Comparison of ENCODE assay signal across 13 cellular contexts in the genomic region with DNA sequence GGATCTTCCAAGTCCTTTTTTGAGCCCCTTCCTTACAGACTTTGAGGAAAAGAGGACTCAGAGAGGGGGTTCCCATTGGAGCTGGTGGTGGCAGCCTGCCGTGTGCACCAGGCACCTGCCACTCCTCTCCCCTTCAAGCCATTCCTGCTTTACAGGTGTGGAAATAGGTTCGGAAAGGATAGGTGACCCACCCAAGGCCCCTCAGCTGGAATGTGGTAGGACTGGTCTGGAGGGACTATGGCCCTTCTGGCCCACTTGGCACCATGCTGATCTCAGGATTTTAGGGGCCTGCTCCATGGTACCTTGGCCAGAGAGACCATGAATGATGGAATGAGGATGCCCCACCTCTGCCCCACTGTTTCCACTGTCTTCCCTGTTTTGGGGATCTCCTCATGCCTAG. TPM values are rescaled to one million over a fixed set of nuclear protein-coding genes. Genes with fewer than 3 reads are reported as not detected.
DNase-seq lines count a peak whose midpoint lies in the region; ATAC-seq and TF ChIP-seq lines count a peak whose summit lies in the region.
"Had no signal": no experiment of that assay in that cellular context is flagged by ENCODE, and none has a peak within 500 bp of the region (broad histone marks: within the 10 kb centered on the region; RNA-seq: fewer than 3 reads in every experiment).

No MANE protein-coding gene starts in this region.

- peaks cover 4% of the 10 kb centered on the region for H3K36me3 Mint-ChIP-seq in T-helper 2 cell treated with Interferon-gamma antibody and Interleukin-4, amounts not matched to agents 5 μg/mL and 100 μg/mL, for 36 hours (ENCODE audit: low read depth)
- peaks cover 5% of the 10 kb centered on the region for H3K36me3 Mint-ChIP-seq in activated CD8-positive, alpha-beta T cell treated with anti-CD3 and anti-CD28 coated beads for 36 hours (ENCODE audit: low read depth)
- peaks cover under 1 to 3% of the 10 kb centered on the region in 2 donors for H3K36me3 Mint-ChIP-seq in stimulated activated naive B cell treated with anti-CD40 and anti-IgM and Interleukin-4, amounts not matched to agents 10 μg/mL and 1 μg/mL and 100 μg/mL, for 72 hours

- POLR2A ChIA-PET in activated CD8-positive, alpha-beta T cell treated with anti-CD3 and anti-CD28 coated beads for 36 hours (lab: Charles Lee), result interaction anchor here (0.8 kb wide), 1 partner anchor 234 kb away, joined by 3 read pairs; no protein-coding TSS in a partner anchor
- POLR2A ChIA-PET in A673 (lab: Charles Lee; ENCODE audit: low non-redundant PET), result no interaction called here

- 86 to 88% methylated on average over 2 of the region's 2 CpGs for WGBS in tibial nerve, 2 donors

- no peaks in the 10 kb centered on the region for H3K9me3 Mint-ChIP-seq in T-helper 2 cell treated with Interferon-gamma antibody and Interleukin-4, amounts not matched to agents 5 μg/mL and 100 μg/mL, for 36 hours
- H3K9me3 Mint-ChIP-seq in activated CD8-positive, alpha-beta T cell treated with anti-CD3 and anti-CD28 coated beads for 36 hours, result peaks cover 3% of the 10 kb centered on the region
- no peaks in the 10 kb centered on the region for H3K9me3 Mint-ChIP-seq in stimulated activated naive B cell treated with anti-CD40 and anti-IgM and Interleukin-4, amounts not matched to agents 10 μg/mL and 1 μg/mL and 100 μg/mL, for 72 hours

- H3K27ac Mint-ChIP-seq in T-helper 2 cell treated with Interferon-gamma antibody and Interleukin-4, amounts not matched to agents 5 μg/mL and 100 μg/mL, for 36 hours, result no peak overlapping the region
- H3K27ac Mint-ChIP-seq in activated CD8-positive, alpha-beta T cell treated with anti-CD3 and anti-CD28 coated beads for 36 hours, result no peak overlapping the region
- H3K27ac Mint-ChIP-seq in stimulated activated naive B cell treated with anti-CD40 and anti-IgM and Interleukin-4, amounts not matched to agents 10 μg/mL and 1 μg/mL and 100 μg/mL, for 72 hours, result no peak overlapping the region

- no peak for ATAC-seq in activated CD8-positive, alpha-beta T cell treated with anti-CD3 and anti-CD28 coated beads for 36 hours
- ATAC-seq in stimulated activated naive B cell treated with anti-CD40 and anti-IgM and Interleukin-4, amounts not matched to agents 10 μg/mL and 1 μg/mL and 100 μg/mL, for 72 hours (replicated peaks), result no peak
- no peak for ATAC-seq in HG02571 (IDR thresholded peaks at IDR 0.05; ENCODE audit: unreplicated experiment)
- ATAC-seq: SK-N-SH treated with all-trans-retinoic acid at 6 μM for 48 hours had no signal

- TF ChIP-seq EP300 in tibial nerve (IDR thresholded peaks at IDR 0.05), result no peak

- H3K9ac ChIP-seq in iPS-20b (ENCODE audit: low read depth, low read length), result no peak overlapping the region

- peak overlapping the region; percentile 82 for H3K4me3 Mint-ChIP-seq in T-helper 2 cell treated with Interferon-gamma antibody and Interleukin-4, amounts not matched to agents 5 μg/mL and 100 μg/mL, for 36 hours
- H3K4me3 Mint-ChIP-seq in activated CD8-positive, alpha-beta T cell treated with anti-CD3 and anti-CD28 coated beads for 36 hours, result peak overlapping the region; percentile 82
- H3K4me3 Mint-ChIP-seq in stimulated activated naive B cell treated with anti-CD40 and anti-IgM and Interleukin-4, amounts not matched to agents 10 μg/mL and 1 μg/mL and 100 μg/mL, for 72 hours, result peak overlapping the region; percentile 86 to 89

- H3K27ac ChIP-seq in iPS-20b (ENCODE audit: low read length), result no peak overlapping the region
- peak overlapping the region in 1 of 4 donors; percentile 5 for H3K27ac ChIP-seq in tibial nerve
- no peak overlapping the region for H3K27ac ChIP-seq in A673 (ENCODE audit: low read depth, low read length, poor library complexity, severe bottlenecking)

- peaks cover 23% of the 10 kb centered on the region for H3K4me1 Mint-ChIP-seq in T-helper 2 cell treated with Interferon-gamma antibody and Interleukin-4, amounts not matched to agents 5 μg/mL and 100 μg/mL, for 36 hours (ENCODE audit: low read depth)
- H3K4me1 Mint-ChIP-seq in activated CD8-positive, alpha-beta T cell treated with anti-CD3 and anti-CD28 coated beads for 36 hours (ENCODE audit: low read depth), result peaks cover 25% of the 10 kb centered on the region
- peaks cover 15 to 20% of the 10 kb centered on the region in 2 donors for H3K4me1 Mint-ChIP-seq in stimulated activated naive B cell treated with anti-CD40 and anti-IgM and Interleukin-4, amounts not matched to agents 10 μg/mL and 1 μg/mL and 100 μg/mL, for 72 hours

- TF ChIP-seq CTCF in activated CD8-positive, alpha-beta T cell treated with anti-CD3 and anti-CD28 coated beads for 36 hours (IDR thresholded peaks at IDR 0.05), result no peak
- no peak for TF ChIP-seq CTCF in tibial nerve (IDR thresholded peaks at IDR 0.05)
- no peak for TF ChIP-seq CTCF in A673 (conservative IDR thresholded peaks at IDR 0.05; ENCODE audit: low read depth, low read length)

- H3K4me3 ChIP-seq in iPS-20b (ENCODE audit: low read length) (peak overlapping the region; percentile 73), tibial nerve (no peak overlapping the region), A673 (ENCODE audit: low read depth, low read length, poor library complexity, severe bottlenecking) (no peak overlapping the region)
- H3K4me3 ChIP-seq: lung had no signal

- H3K27me3 ChIP-seq in iPS-20b (ENCODE audit: insufficient read depth, low read length) (peaks cover 37% of the 10 kb centered on the region), tibial nerve (peaks cover 0 to 20% of the 10 kb centered on the region in 2 donors), A673 (replicated peaks; ENCODE audit: insufficient read depth, low read depth, low read length, poor library complexity) (peaks cover 35% of the 10 kb centered on the region)

- H3K36me3 ChIP-seq in iPS-20b (ENCODE audit: insufficient read depth, low read depth, low read length), result no peaks in the 10 kb centered on the region
- no peaks in the 10 kb centered on the region for H3K36me3 ChIP-seq in tibial nerve
- no peaks in the 10 kb centered on the region for H3K36me3 ChIP-seq in A673 (ENCODE audit: insufficient read depth, low read length, poor library complexity, severe bottlenecking)

- BruUV-seq in A673 (replicated peaks; lab: Mats Ljungman, UMichigan), result no TSS peak

- no peak for DNase-seq in T-helper 2 cell treated with Interferon-gamma antibody and Interleukin-4, amounts not matched to agents 5 μg/mL and 100 μg/mL, for 36 hours (ENCODE audit: low spot score)
- DNase-seq in T-helper 2 cell, result no peak
- DNase-seq in activated CD8-positive, alpha-beta T cell treated with anti-CD3 and anti-CD28 coated beads for 36 hours, result no peak
- no peak for DNase-seq in stimulated activated naive B cell treated with anti-CD40 and anti-IgM and Interleukin-4, amounts not matched to agents 10 μg/mL and 1 μg/mL and 100 μg/mL, for 72 hours
- no peak for DNase-seq in tibial nerve (ENCODE audit: low spot score in 2 of 2)
- no peak for DNase-seq in A673 (ENCODE audit: low spot score)
- DNase-seq: central memory CD4-positive, alpha-beta T cell; GF-D8; NCI-H526 treated with DMSO at 0.1 percent for 48 hours had no signal

- CTCF ChIA-PET in activated CD8-positive, alpha-beta T cell treated with anti-CD3 and anti-CD28 coated beads for 36 hours (lab: Charles Lee), result interaction anchor here (1.1 to 3.6 kb wide), 6 partner anchors 18 to 333 kb away, joined by 3 to 18 read pairs (median 4); no protein-coding TSS in a partner anchor
- CTCF ChIA-PET in A673 (lab: Charles Lee), result no interaction called here

- intact Hi-C loops in activated CD8-positive, alpha-beta T cell treated with anti-CD3 and anti-CD28 coated beads for 36 hours (cut with micrococcal nuclease), result no loop called here
- intact Hi-C loops in A673 (cut with micrococcal nuclease; ENCODE audit: unreplicated experiment), result no loop called here

- peaks cover 19% of the 10 kb centered on the region; the same call in 1 of the 2 replicates for H3K4me1 ChIP-seq in iPS-20b (ENCODE audit: insufficient read depth, low read length)
- peaks cover 0 to 23% (median 14%) of the 10 kb centered on the region in 4 donors for H3K4me1 ChIP-seq in tibial nerve
- no peaks in the 10 kb centered on the region for H3K4me1 ChIP-seq in A673 (ENCODE audit: insufficient read depth, low read length, poor library complexity, severe bottlenecking)

- no peak for TF ChIP-seq POLR2A in tibial nerve (IDR thresholded peaks at IDR 0.05)

- H3K27me3 Mint-ChIP-seq in T-helper 2 cell treated with Interferon-gamma antibody and Interleukin-4, amounts not matched to agents 5 μg/mL and 100 μg/mL, for 36 hours (ENCODE audit: low read depth), result peaks cover 63% of the 10 kb centered on the region
- H3K27me3 Mint-ChIP-seq in activated CD8-positive, alpha-beta T cell treated with anti-CD3 and anti-CD28 coated beads for 36 hours, result no peaks in the 10 kb centered on the region
- peaks cover 14 to 31% of the 10 kb centered on the region in 2 donors for H3K27me3 Mint-ChIP-seq in stimulated activated naive B cell treated with anti-CD40 and anti-IgM and Interleukin-4, amounts not matched to agents 10 μg/mL and 1 μg/mL and 100 μg/mL, for 72 hours

- H3K9me3 ChIP-seq in iPS-20b (ENCODE audit: insufficient read depth, low read depth, low read length) (no peaks in the 10 kb centered on the region), tibial nerve (no peaks in the 10 kb centered on the region), A673 (ENCODE audit: low read depth, low read length, poor library complexity, severe bottlenecking) (no peaks in the 10 kb centered on the region)

RNA-seq across cellular contexts. Expression of a gene that starts 1.4 kb away (rescaled TPM):
- total RNA-seq in activated CD8-positive, alpha-beta T cell treated with anti-CD3 and anti-CD28 coated beads for 36 hours, result 10 to 100 TPM; 12.8 to 14.3 TPM
- total RNA-seq in tibial nerve, result 1 to 10 TPM; 1.8 to 6.0 (median 3.5) TPM
- 0.54 and 1.0 TPM in 2 replicates for total RNA-seq in A673 (2021)

RNA-seq across cellular contexts. Expression of a gene that starts 12.5 kb away (rescaled TPM):
- 10 to 100 TPM; 16.6 to 16.9 TPM for total RNA-seq in activated CD8-positive, alpha-beta T cell treated with anti-CD3 and anti-CD28 coated beads for 36 hours
- total RNA-seq in tibial nerve (10 to 100 TPM; 13.8 to 46.2 (median 27.9) TPM), A673 (2021) (14.4 and 20.5 TPM in 2 replicates)
